In the genomic region with DNA sequence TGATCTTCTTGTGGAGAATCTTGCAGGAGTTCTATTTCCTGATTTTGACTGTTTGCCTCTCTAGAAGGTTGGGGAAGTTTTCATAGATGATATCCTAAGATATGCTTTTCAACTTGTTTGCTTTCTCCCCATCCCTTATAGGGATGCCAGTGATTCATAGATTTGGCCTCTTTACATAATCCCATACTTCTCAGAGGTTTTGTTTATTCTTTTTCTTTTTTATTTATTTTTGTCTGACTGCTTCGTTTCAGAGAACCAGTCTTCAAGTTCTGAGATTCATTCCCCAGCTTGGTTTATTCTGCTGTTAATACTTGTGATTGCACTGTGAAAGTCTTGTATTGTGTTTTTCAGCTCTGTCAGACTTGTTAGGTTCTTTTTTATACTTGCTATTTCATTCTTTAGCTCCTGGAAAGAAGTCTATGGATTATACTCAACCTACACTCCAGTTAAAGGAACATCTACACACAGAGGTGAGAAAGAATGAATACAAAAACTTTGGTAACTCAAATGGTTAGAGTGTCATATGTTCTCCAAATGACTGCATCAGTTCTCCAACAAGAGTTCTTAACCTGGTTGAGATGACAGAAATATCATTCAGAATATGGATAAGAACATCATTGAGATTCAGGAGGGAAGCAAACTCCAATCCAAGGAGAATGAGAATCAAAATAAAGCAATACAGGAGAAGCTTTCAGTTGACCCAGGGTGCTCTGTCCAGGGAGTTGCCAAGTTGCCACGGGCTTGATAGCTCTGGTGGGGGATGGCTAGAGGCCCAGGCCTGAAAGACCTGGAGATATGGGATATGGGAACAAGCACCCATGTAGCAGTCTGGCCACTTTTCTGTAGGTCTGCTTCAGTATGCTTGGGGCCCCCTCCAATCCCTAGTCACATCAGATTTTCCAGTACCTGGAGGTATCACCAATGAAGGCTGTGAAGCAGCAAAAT, we compare ENCODE assay signal across 19 cellular contexts.
DNase-seq lines count a peak whose midpoint lies in the region; ATAC-seq and TF ChIP-seq lines count a peak whose summit lies in the region.
"Had no signal": no experiment of that assay in that cellular context is flagged by ENCODE, and none has a peak within 500 bp of the region (broad histone marks: within the 10 kb centered on the region; RNA-seq: fewer than 3 reads in every experiment).

No MANE protein-coding gene starts in this region.

- H3K4me2 ChIP-seq in PC-9 (peak overlapping the region; percentile 3; the same call in 1 of the 2 replicates), OCI-LY7 (ENCODE audit: low read length) (no peak overlapping the region)
- H3K4me2 ChIP-seq: KMS-11 had no signal

- CTCF ChIA-PET in HEK293 (lab: Yijun Ruan, JAX): interaction anchor here (0.6 kb wide), 1 partner anchor 21 kb away, joined by 3 read pairs; no protein-coding TSS in a partner anchor
- CTCF ChIA-PET in PC-9 (lab: Charles Lee): no interaction called here
- CTCF ChIA-PET in OCI-LY7 (lab: Charles Lee; ENCODE audit: unreplicated experiment): no interaction called here

- H3K27me3 ChIP-seq in PC-9 (ENCODE audit: insufficient read depth, low read depth): no peaks in the 10 kb centered on the region
- H3K27me3 ChIP-seq: BE2C, SJCRH30 had no signal

- H3K9me2 ChIP-seq in PC-9 (ENCODE audit: insufficient read depth) (no peaks in the 10 kb centered on the region), OCI-LY7 (ENCODE audit: insufficient read depth, low read length) (0 out of 2 replicates have a peak, but pooled peaks cover 3% of the 10 kb centered on the region)

- H3K4me3 ChIP-seq in HEK293 (ENCODE audit: low read depth, low read length) (no peak overlapping the region), PC-9 (no peak overlapping the region), epithelial cell of esophagus (ENCODE audit: low read length) (no peak overlapping the region), OCI-LY7 (ENCODE audit: low read depth, low read length, poor library complexity, severe bottlenecking) (no peak overlapping the region)
- H3K4me3 ChIP-seq: SJCRH30 had no signal

- no peak for ATAC-seq in GM21825 (IDR thresholded peaks at IDR 0.05; ENCODE audit: unreplicated experiment)
- ATAC-seq: T-cell had no signal

- H3K79me2 ChIP-seq in PC-9 (ENCODE audit: low read depth) (no peaks in the 10 kb centered on the region), OCI-LY7 (ENCODE audit: insufficient read depth, low read depth, low read length) (no peaks in the 10 kb centered on the region)

- BruUV-seq in PC-9 (replicated peaks; lab: Mats Ljungman, UMichigan) (no TSS peak), OCI-LY7 (replicated peaks; lab: Mats Ljungman, UMichigan) (no TSS peak)

- DNase-seq in DMS53 (lab: John Stamatoyannopoulos, UW) (peak; percentile 29), PC-9 (peak in 1 of 2 experiments; percentile 64), epithelial cell of esophagus (ENCODE audit: low read depth) (peak; percentile 12), DMS114 treated with DMSO at 0.1 percent for 48 hours (lab: John Stamatoyannopoulos, UW; ENCODE audit: unreplicated experiment) (no peak), OCI-LY7 (ENCODE audit: low spot score) (no peak), COLO829 (ENCODE audit: low spot score) (no peak)
- DNase-seq: BE2C, DND-41, MV-4-11, NCI-H1105 treated with DMSO at 0.1 percent for 48 hours, NCI-H1694 treated with DMSO at 0.1 percent for 48 hours, NCI-H2081 treated with DMSO at 0.1 percent for 48 hours, NCI-H446 treated with DMSO at 0.1 percent for 48 hours, NCI-H526 treated with DMSO at 0.1 percent for 48 hours, SJCRH30, T-cell had no signal

- no peaks in the 10 kb centered on the region for H3K36me3 ChIP-seq in HEK293 (ENCODE audit: control insufficient read depth in 2 of 2, insufficient read depth in 1 of 2, low read length in 2 of 2)
- H3K36me3 ChIP-seq in PC-9 (ENCODE audit: low read depth): peaks cover 14% of the 10 kb centered on the region; the same call in 1 of the 2 replicates
- no peaks in the 10 kb centered on the region for H3K36me3 ChIP-seq in OCI-LY7 (ENCODE audit: insufficient read depth, low read length)
- H3K36me3 ChIP-seq: BE2C, SJCRH30 had no signal

- no peak overlapping the region; the same call in 1 of the 2 replicates for H2AFZ ChIP-seq in PC-9
- H2AFZ ChIP-seq in OCI-LY7 (ENCODE audit: low read length): no peak overlapping the region

- POLR2A ChIA-PET in HEK293 (lab: Yijun Ruan, JAX): no interaction called here
- POLR2A ChIA-PET in PC-9 (lab: Charles Lee; ENCODE audit: unreplicated experiment): interaction anchor here (0.6 kb wide), 1 partner anchor 177 kb away, joined by 3 read pairs; no protein-coding TSS in a partner anchor
- POLR2A ChIA-PET in OCI-LY7 (lab: Charles Lee): interaction anchor here (0.5 to 0.7 kb wide), 2 partner anchors 480 to 830 kb away, joined by 3 read pairs; no protein-coding TSS in a partner anchor

- H3K9me3 ChIP-seq in HEK293 (ENCODE audit: control insufficient read depth, insufficient read depth, low read depth, low read length) (no peaks in the 10 kb centered on the region), PC-9 (ENCODE audit: insufficient read depth, low read depth) (peaks cover 39% of the 10 kb centered on the region), OCI-LY7 (ENCODE audit: low read length) (no peaks in the 10 kb centered on the region)
- H3K9me3 ChIP-seq: BE2C had no signal

- intact Hi-C loops in PC-9 (cut with micrococcal nuclease; ENCODE audit: unreplicated experiment) (loop anchor here (10.0 kb wide), 2 partner anchors 144 to 464 kb away; no protein-coding TSS in a partner anchor), OCI-LY7 (cut with micrococcal nuclease; ENCODE audit: unreplicated experiment) (no loop called here)

- H3F3A ChIP-seq in PC-9 (ENCODE audit: insufficient read depth, low read depth): peaks cover 22% of the 10 kb centered on the region

- TF ChIP-seq CTCF in HEK293 (tag by site-specific recombination; IDR thresholded peaks at IDR 0.05) (no peak), PC-9 (conservative IDR thresholded peaks at IDR 0.05) (no peak), epithelial cell of esophagus (IDR thresholded peaks at IDR 0.05; ENCODE audit: insufficient read depth, low read depth, low read length, missing control alignments) (no peak), OCI-LY7 (conservative IDR thresholded peaks at IDR 0.05; ENCODE audit: low read length) (no peak)

- H3K27ac ChIP-seq in HEK293 (ENCODE audit: extremely low read depth, low read depth, low read length) (no peak overlapping the region), PC-9 (0 out of 2 replicates have a peak overlapping the region, but pooled peaks have one; percentile 14), OCI-LY7 (ENCODE audit: low read depth, low read length, poor library complexity, severe bottlenecking) (no peak overlapping the region)
- H3K27ac ChIP-seq: KMS-11, SJCRH30 had no signal

- no peaks in the 10 kb centered on the region for H3K4me1 ChIP-seq in HEK293 (ENCODE audit: control insufficient read depth, insufficient read depth, low read length)
- peaks cover 30% of the 10 kb centered on the region for H3K4me1 ChIP-seq in PC-9 (replicated peaks; ENCODE audit: insufficient read depth)
- no peaks in the 10 kb centered on the region for H3K4me1 ChIP-seq in OCI-LY7 (ENCODE audit: insufficient read depth, low read length, poor library complexity, severe bottlenecking)
- H3K4me1 ChIP-seq: BE2C had no signal

- H4K20me1 ChIP-seq in PC-9 (ENCODE audit: insufficient read depth): no peaks in the 10 kb centered on the region
- no peaks in the 10 kb centered on the region for H4K20me1 ChIP-seq in OCI-LY7 (ENCODE audit: insufficient read depth, low read length)

TF ChIP-seq in HEK293, 187 proteins besides CTCF, POLR2A, EP300 and RAD21:
- TF ChIP-seq ZNF10 (tag by site-specific recombination; IDR thresholded peaks at IDR 0.05): no peak
- 0 out of 2 replicates have a peak, but pooled peaks have one; percentile 27 for TF ChIP-seq ZNF433 (tag by site-specific recombination; IDR thresholded peaks at IDR 0.05; ENCODE audit: low read depth)

Comparison
In these comparisons a context has a peak if more than half of its experiments do, and no peak if none do; other contexts are left out.
1. DNase-seq: peak in DMS53 (single experiment) and epithelial cell of esophagus (single experiment); none in DMS114 treated with DMSO at 0.1 percent for 48 hours (single experiment), OCI-LY7 (single experiment) and COLO829 (single experiment).